In genomic region chr4:39526810-39527295, GRCh38 we compare ENCODE assay signal across 2 cellular contexts.
TF ChIP-seq lines count a peak whose summit lies in the region.

No MANE protein-coding gene starts in this region.

TF ChIP-seq in HCT116, 20 proteins besides CTCF, POLR2A, EP300 and RAD21 (continued from another document):
- TF ChIP-seq CEBPB (IDR thresholded peaks at IDR 0.05; ENCODE audit: low read depth) (no peak), ELF1 (IDR thresholded peaks at IDR 0.05; ENCODE audit: borderline replicate concordance, low read depth) (no peak; the same call in 1 of the 2 replicates), FOSL1 (IDR thresholded peaks at IDR 0.05; ENCODE audit: low read depth) (no peak), ATF3 (IDR thresholded peaks at IDR 0.05) (no peak), ZFX (IDR thresholded peaks at IDR 0.05) (no peak), ZBTB33 (IDR thresholded peaks at IDR 0.05; ENCODE audit: extremely low read depth, insufficient replicate concordance, low read length) (no peak)

TF ChIP-seq in neural cell, 6 proteins besides CTCF, POLR2A, EP300 and RAD21 (continued from another document):
- TF ChIP-seq, protein P1, sequence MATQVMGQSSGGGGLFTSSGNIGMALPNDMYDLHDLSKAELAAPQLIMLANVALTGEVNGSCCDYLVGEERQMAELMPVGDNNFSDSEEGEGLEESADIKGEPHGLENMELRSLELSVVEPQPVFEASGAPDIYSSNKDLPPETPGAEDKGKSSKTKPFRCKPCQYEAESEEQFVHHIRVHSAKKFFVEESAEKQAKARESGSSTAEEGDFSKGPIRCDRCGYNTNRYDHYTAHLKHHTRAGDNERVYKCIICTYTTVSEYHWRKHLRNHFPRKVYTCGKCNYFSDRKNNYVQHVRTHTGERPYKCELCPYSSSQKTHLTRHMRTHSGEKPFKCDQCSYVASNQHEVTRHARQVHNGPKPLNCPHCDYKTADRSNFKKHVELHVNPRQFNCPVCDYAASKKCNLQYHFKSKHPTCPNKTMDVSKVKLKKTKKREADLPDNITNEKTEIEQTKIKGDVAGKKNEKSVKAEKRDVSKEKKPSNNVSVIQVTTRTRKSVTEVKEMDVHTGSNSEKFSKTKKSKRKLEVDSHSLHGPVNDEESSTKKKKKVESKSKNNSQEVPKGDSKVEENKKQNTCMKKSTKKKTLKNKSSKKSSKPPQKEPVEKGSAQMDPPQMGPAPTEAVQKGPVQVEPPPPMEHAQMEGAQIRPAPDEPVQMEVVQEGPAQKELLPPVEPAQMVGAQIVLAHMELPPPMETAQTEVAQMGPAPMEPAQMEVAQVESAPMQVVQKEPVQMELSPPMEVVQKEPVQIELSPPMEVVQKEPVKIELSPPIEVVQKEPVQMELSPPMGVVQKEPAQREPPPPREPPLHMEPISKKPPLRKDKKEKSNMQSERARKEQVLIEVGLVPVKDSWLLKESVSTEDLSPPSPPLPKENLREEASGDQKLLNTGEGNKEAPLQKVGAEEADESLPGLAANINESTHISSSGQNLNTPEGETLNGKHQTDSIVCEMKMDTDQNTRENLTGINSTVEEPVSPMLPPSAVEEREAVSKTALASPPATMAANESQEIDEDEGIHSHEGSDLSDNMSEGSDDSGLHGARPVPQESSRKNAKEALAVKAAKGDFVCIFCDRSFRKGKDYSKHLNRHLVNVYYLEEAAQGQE (IDR thresholded peaks at IDR 0.05; ENCODE audit: borderline replicate concordance): peak; percentile 15
- TF ChIP-seq MXI1 (conservative IDR thresholded peaks at IDR 0.05; ENCODE audit: poor library complexity, severe bottlenecking): no peak
